In genomic region chr7:34133983-34134782, GRCh38 we compare ENCODE assay signal across 7 cellular contexts.
DNase-seq lines count a peak whose midpoint lies in the region; ATAC-seq, FAIRE-seq and TF ChIP-seq lines count a peak whose summit lies in the region.

No MANE protein-coding gene starts in this region.

- in situ Hi-C loops in mammary epithelial cell (cut with MboI; ENCODE audit: low sequenced_read_pairs in 2 of 2), result no loop called here

- H3K4me3 ChIP-seq in mammary epithelial cell (replicated peaks in 1 of 3; ENCODE audit: insufficient read depth in 1 of 3, low read depth in 2 of 3, low read length in 3 of 3) (peak overlapping the region in 2 of 3 experiments; percentile 30 to 32), keratinocyte (ENCODE audit: control insufficient read depth in 2 of 3, extremely low read depth in 1 of 3, insufficient read depth in 2 of 3, low read depth in 1 of 3, low read length in 3 of 3) (peak overlapping the region in 2 of 3 experiments; percentile 40 to 47), testis (no peak overlapping the region)

- no peaks in the 10 kb centered on the region for H3K27me3 ChIP-seq in mammary epithelial cell (ENCODE audit: insufficient read depth, low read length)
- H3K27me3 ChIP-seq in keratinocyte (ENCODE audit: control insufficient read depth, extremely low read depth, insufficient read depth, low read length), result no peaks in the 10 kb centered on the region
- no peaks in the 10 kb centered on the region for H3K27me3 ChIP-seq in testis

- CTCF ChIA-PET in mammary epithelial cell (lab: Charles Lee; ENCODE audit: low non-redundant PET), result interaction anchor here (0.6 to 1.0 kb wide), 5 partner anchors 21 to 266 kb away, joined by 3 to 4 read pairs (median 3); no protein-coding TSS in a partner anchor

- dilution Hi-C loops in mammary epithelial cell (cut with HindIII; ENCODE audit: low sequenced_read_pairs) (no loop called here), keratinocyte (cut with MboI; ENCODE audit: extremely low pct_ligation_motif_present, low sequenced_read_pairs) (no loop called here)

- intact Hi-C loops in mammary epithelial cell (cut with micrococcal nuclease), result loop anchor here (1.0 to 10.0 kb wide), 7 partner anchors 32 to 903 kb away; partner anchors contain the start of gene DPY19L1
- intact Hi-C loops in testis (cut with DNase I; ENCODE audit: low total_unique reads), result no loop called here

- no peaks in the 10 kb centered on the region for H3K36me3 ChIP-seq in mammary epithelial cell (ENCODE audit: insufficient read depth, low read length)
- H3K36me3 ChIP-seq in keratinocyte (ENCODE audit: control insufficient read depth in 2 of 2, extremely low read depth in 1 of 2, insufficient read depth in 2 of 2, low read length in 2 of 2), result no peaks in the 10 kb centered on the region
- H3K36me3 ChIP-seq in testis (ENCODE audit: low read depth, missing control alignments), result no peaks in the 10 kb centered on the region

- H3K9me1 ChIP-seq in keratinocyte (ENCODE audit: control insufficient read depth, extremely low read depth, insufficient read depth, low read length), result no peaks in the 10 kb centered on the region

- H4K20me1 ChIP-seq in mammary epithelial cell (ENCODE audit: insufficient read depth, low read length) (no peaks in the 10 kb centered on the region), keratinocyte (ENCODE audit: control insufficient read depth, extremely low read depth, insufficient read depth, low read length) (no peaks in the 10 kb centered on the region)

- no peaks in the 10 kb centered on the region for H3K9me3 ChIP-seq in mammary epithelial cell (replicated peaks; ENCODE audit: insufficient read depth, low read length)
- H3K9me3 ChIP-seq in keratinocyte (ENCODE audit: control insufficient read depth, low read depth, low read length), result no peaks in the 10 kb centered on the region
- no peaks in the 10 kb centered on the region for H3K9me3 ChIP-seq in testis

- TF ChIP-seq CTCF in mammary epithelial cell (conservative IDR thresholded peaks at IDR 0.05 in 1 of 2, IDR thresholded peaks at IDR 0.05 in 1 of 2; ENCODE audit: extremely low read depth in 1 of 2, insufficient read depth in 1 of 2, low read depth in 1 of 2, low read length in 2 of 2), result peak; percentile 83 to 84
- TF ChIP-seq CTCF in keratinocyte (optimal IDR thresholded peaks at IDR 0.05 in 1 of 3, IDR thresholded peaks at IDR 0.05 in 1 of 3, conservative IDR thresholded peaks at IDR 0.05 in 1 of 3; ENCODE audit: extremely low read depth in 1 of 3, insufficient read depth in 2 of 3, low read length in 3 of 3), result peak; percentile 76 to 80 (median 79)
- TF ChIP-seq CTCF in testis (IDR thresholded peaks at IDR 0.05), result peak; percentile 7 to 69 (median 27)

- H3K27ac ChIP-seq in mammary epithelial cell (ENCODE audit: insufficient read depth, low read depth, low read length) (peak overlapping the region; percentile 98), keratinocyte (ENCODE audit: control insufficient read depth, insufficient read depth, low read length) (peak overlapping the region; percentile 91), testis (no peak overlapping the region)

- BruUV-seq in mammary epithelial cell (replicated peaks; lab: Mats Ljungman, UMichigan), result TSS peak; percentile 54

- H3K4me1 ChIP-seq in mammary epithelial cell (ENCODE audit: insufficient read depth, low read length) (peaks cover 26% of the 10 kb centered on the region), keratinocyte (ENCODE audit: control insufficient read depth, extremely low read depth, insufficient read depth, low read length) (peaks cover 13% of the 10 kb centered on the region), testis (no peaks in the 10 kb centered on the region)

- WGBS in mammary epithelial cell (ENCODE audit: low coverage, missing lambda C conversion rate), result 21% methylated on average over 11 of the region's 12 CpGs
- 47 to 53% methylated on average over 12 of the region's 12 CpGs for WGBS in testis, 2 donors

- peak; percentile 71 for FAIRE-seq in keratinocyte (lab: Jason Lieb, UNC)

- ATAC-seq in HG03342 (IDR thresholded peaks at IDR 0.05; ENCODE audit: unreplicated experiment) (peak; percentile 58), HG02763 (IDR thresholded peaks at IDR 0.05; ENCODE audit: unreplicated experiment) (no peak)

- peak overlapping the region; percentile 87 for H3K9ac ChIP-seq in mammary epithelial cell (ENCODE audit: insufficient read depth, low read length)
- peak overlapping the region; percentile 78 for H3K9ac ChIP-seq in keratinocyte (ENCODE audit: control insufficient read depth, extremely low read depth, insufficient read depth, low read length)

- no peaks in the 10 kb centered on the region for H3K79me2 ChIP-seq in mammary epithelial cell (ENCODE audit: insufficient read depth, low read length)
- H3K79me2 ChIP-seq in keratinocyte (ENCODE audit: control insufficient read depth, insufficient read depth, low read length), result no peaks in the 10 kb centered on the region

- H2AFZ ChIP-seq in mammary epithelial cell (ENCODE audit: low read depth, low read length) (peak overlapping the region; percentile 93), keratinocyte (ENCODE audit: control insufficient read depth, low read length) (peak overlapping the region; percentile 93)

- DNase-seq in ELF-1 (ENCODE audit: low read depth, low spot score) (peak; percentile 74), NOMO-1 treated with DMSO at 0.1 percent for 48 hours (lab: John Stamatoyannopoulos, UW; ENCODE audit: unreplicated experiment) (peak; percentile 84), mammary epithelial cell (peak; percentile 75), keratinocyte (ENCODE audit: low read depth, low spot score) (no peak), testis (peak; percentile 85)

- no peak for TF ChIP-seq POLR2A in testis (IDR thresholded peaks at IDR 0.05)

- peak overlapping the region; percentile 78 for H3K4me2 ChIP-seq in mammary epithelial cell (ENCODE audit: insufficient read depth, low read depth, low read length)
- peak overlapping the region; percentile 83 for H3K4me2 ChIP-seq in keratinocyte (ENCODE audit: control insufficient read depth, extremely low read depth, insufficient read depth, low read depth, low read length)

Comparison
In these comparisons a context has a peak if more than half of its experiments do, and no peak if none do; other contexts are left out.
1. H3K27ac ChIP-seq: peak in mammary epithelial cell (single experiment) and keratinocyte (single experiment); none in testis (0 of 2).
2. H3K4me3 ChIP-seq: peak in mammary epithelial cell (2 of 3) and keratinocyte (2 of 3); none in testis (0 of 2).
3. CTCF ChIP-seq: peak in every context shown above with its lines; median percentile 84 in mammary epithelial cell; 79 in keratinocyte; 27 in testis.